Comparison of ENCODE assay signal across 9 cellular contexts in the genomic region with DNA sequence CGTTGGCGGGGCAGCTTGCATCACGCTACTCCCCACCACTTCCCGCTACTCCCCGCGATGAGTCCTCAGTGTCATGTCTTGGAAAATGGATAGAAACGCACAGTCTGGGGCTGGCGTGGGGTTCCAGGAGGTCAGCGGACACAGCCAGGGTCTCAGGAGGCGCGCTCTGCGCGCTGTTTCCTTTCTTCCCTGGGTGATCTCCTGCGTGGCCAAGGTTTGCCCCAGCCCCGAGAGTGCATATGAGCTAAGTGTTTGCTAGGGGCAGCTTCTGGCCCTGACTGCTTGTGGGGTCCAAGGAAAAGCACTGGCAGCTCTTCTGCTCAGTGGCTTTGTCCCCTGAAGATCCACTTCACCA. TPM values are rescaled to one million over a fixed set of nuclear protein-coding genes. Genes with fewer than 3 reads are reported as not detected.
DNase-seq lines count a peak whose midpoint lies in the region; ATAC-seq, FAIRE-seq and TF ChIP-seq lines count a peak whose summit lies in the region.
"Had no signal": no experiment of that assay in that cellular context is flagged by ENCODE, and none has a peak within 500 bp of the region (broad histone marks: within the 10 kb centered on the region; RNA-seq: fewer than 3 reads in every experiment).

No MANE protein-coding gene starts in this region.

- no peak for TF ChIP-seq EP300 in HepG2 (IDR thresholded peaks at IDR 0.05; ENCODE audit: low read depth in 2 of 2, low read length in 2 of 2)
- TF ChIP-seq EP300 in HepG2 (CRISPR knock-in tag; IDR thresholded peaks at IDR 0.05; ENCODE audit: borderline replicate concordance) = no peak

- BruUV-seq in HepG2 (replicated peaks; lab: Mats Ljungman, UMichigan) = no TSS peak

- peak overlapping the region; percentile 89 for H3K4me2 ChIP-seq in HepG2 (ENCODE audit: low read depth, low read length)

- TF ChIP-seq POLR2A in HepG2 (IDR thresholded peaks at IDR 0.05; ENCODE audit: insufficient read depth in 1 of 2, low read depth in 2 of 2, low read length in 2 of 2) = no peak
- TF ChIP-seq POLR2A in testis (IDR thresholded peaks at IDR 0.05) = no peak

- H3K36me3 ChIP-seq in HepG2 (replicated peaks in 1 of 2; ENCODE audit: control insufficient read depth in 1 of 2, insufficient read depth in 2 of 2, low read length in 2 of 2) (peaks cover 0 to 2% of the 10 kb centered on the region in 2 experiments; a peak in 1 of 5 replicates), testis (ENCODE audit: low read depth, missing control alignments) (no peaks in the 10 kb centered on the region)
- H3K36me3 ChIP-seq: WERI-Rb-1 had no signal

- H3K9me3 Mint-ChIP-seq in activated CD4-positive, alpha-beta T cell treated with anti-CD3 and anti-CD28 coated beads, Interleukin-2, amount 10 ng/mL, durations not matched to agents 24 days and 14 days = no peaks in the 10 kb centered on the region
- H3K9me3 Mint-ChIP-seq in activated naive CD8-positive, alpha-beta T cell (ENCODE audit: low read depth) = no peaks in the 10 kb centered on the region

- intact Hi-C loops in activated CD4-positive, alpha-beta T cell treated with anti-CD3 and anti-CD28 coated beads, Interleukin-2, amount 10 ng/mL, durations not matched to agents 24 days and 14 days (cut with micrococcal nuclease) = loop anchor here (5.0 kb wide), 2 partner anchors 211 to 416 kb away; no protein-coding TSS in a partner anchor
- intact Hi-C loops in HepG2 (cut with micrococcal nuclease; ENCODE audit: unreplicated experiment) (loop anchor here (2.0 to 5.0 kb wide), 4 partner anchors 15 to 436 kb away; no protein-coding TSS in a partner anchor), testis (cut with DNase I; ENCODE audit: low total_unique reads) (loop anchor here (10.0 kb wide), 1 partner anchor 413 kb away; no protein-coding TSS in a partner anchor)

- DNase-seq in activated CD4-positive, alpha-beta T cell treated with anti-CD3 and anti-CD28 coated beads, Interleukin-2, amount 10 ng/mL, durations not matched to agents 24 days and 14 days = no peak
- DNase-seq in activated CD4-positive, alpha-beta T cell treated with anti-CD3 and anti-CD28 coated beads for 48 hours = no peak
- DNase-seq in HepG2 (ENCODE audit: low spot score) (no peak), testis (peak; percentile 27), HPDE6-E6E7 (ENCODE audit: extremely low spot score) (no peak), A172 (ENCODE audit: low spot score) (no peak)

- peaks cover 10% of the 10 kb centered on the region for H3K27me3 Mint-ChIP-seq in activated CD4-positive, alpha-beta T cell treated with anti-CD3 and anti-CD28 coated beads, Interleukin-2, amount 10 ng/mL, durations not matched to agents 24 days and 14 days
- H3K27me3 Mint-ChIP-seq in activated naive CD8-positive, alpha-beta T cell = no peaks in the 10 kb centered on the region

- H3K36me3 Mint-ChIP-seq in activated CD4-positive, alpha-beta T cell treated with anti-CD3 and anti-CD28 coated beads, Interleukin-2, amount 10 ng/mL, durations not matched to agents 24 days and 14 days (ENCODE audit: low read depth) = no peaks in the 10 kb centered on the region
- no peaks in the 10 kb centered on the region for H3K36me3 Mint-ChIP-seq in activated naive CD8-positive, alpha-beta T cell

- H3K27ac Mint-ChIP-seq in activated CD4-positive, alpha-beta T cell treated with anti-CD3 and anti-CD28 coated beads, Interleukin-2, amount 10 ng/mL, durations not matched to agents 24 days and 14 days = peak overlapping the region; percentile 71
- H3K27ac Mint-ChIP-seq in activated naive CD8-positive, alpha-beta T cell = peak overlapping the region; percentile 34

- FAIRE-seq in HepG2 (lab: Jason Lieb, UNC) = no peak

- H3K4me3 Mint-ChIP-seq in activated CD4-positive, alpha-beta T cell treated with anti-CD3 and anti-CD28 coated beads, Interleukin-2, amount 10 ng/mL, durations not matched to agents 24 days and 14 days = peak overlapping the region; percentile 64
- peak overlapping the region; percentile 74 for H3K4me3 Mint-ChIP-seq in activated naive CD8-positive, alpha-beta T cell

- POLR2A ChIA-PET in HepG2 (lab: Yijun Ruan, JAX) = interaction anchor here (0.6 to 1.5 kb wide), 4 partner anchors 12 to 142 kb away, joined by 3 to 12 read pairs (median 4); no protein-coding TSS in a partner anchor

- in situ Hi-C loops in HepG2 (cut with HindIII; ENCODE audit: extremely low pct_ligation_motif_present, low pct_unique_long_range_greater_than_20kb) = no loop called here

- peak overlapping the region; percentile 8 to 84 (median 43); a peak in 5 of 6 replicates for H3K4me3 ChIP-seq in HepG2 (replicated peaks in 1 of 3; ENCODE audit: insufficient read depth in 1 of 3, low read depth in 2 of 3, low read length in 3 of 3)
- no peak overlapping the region for H3K4me3 ChIP-seq in testis

- H3K9me3 ChIP-seq in HepG2 (ENCODE audit: low read length) (no peaks in the 10 kb centered on the region), testis (no peaks in the 10 kb centered on the region)

- H4K20me1 ChIP-seq in HepG2 (ENCODE audit: insufficient read depth, low read length) = peaks cover 14% of the 10 kb centered on the region

- CTCF ChIA-PET in HepG2 (lab: Yijun Ruan, JAX; ENCODE audit: low intra/inter-chr PET ratio, low total read pairs) = interaction anchor here (0.6 to 1.3 kb wide), 2 partner anchors 12 to 67 kb away, joined by 3 to 4 read pairs; no protein-coding TSS in a partner anchor

- H2AFZ ChIP-seq in HepG2 (ENCODE audit: low read length) = peak overlapping the region; percentile 93

- TF ChIP-seq RAD21 in HepG2 (CRISPR knock-in tag; IDR thresholded peaks at IDR 0.05) = no peak

- 70% methylated on average over 15 of the region's 15 CpGs for WGBS in HepG2 (ENCODE audit: low lambda C conversion rate)
- 53 to 63% methylated on average over 15 of the region's 15 CpGs for WGBS in testis, 2 donors

- H3K27me3 ChIP-seq in HepG2 (ENCODE audit: control insufficient read depth in 1 of 2, insufficient read depth in 2 of 2, low read length in 2 of 2) (no peaks in the 10 kb centered on the region; a peak in 1 of 5 replicates), testis (no peaks in the 10 kb centered on the region)

- peaks cover 16% of the 10 kb centered on the region for H3K4me1 Mint-ChIP-seq in activated CD4-positive, alpha-beta T cell treated with anti-CD3 and anti-CD28 coated beads, Interleukin-2, amount 10 ng/mL, durations not matched to agents 24 days and 14 days
- H3K4me1 Mint-ChIP-seq in activated naive CD8-positive, alpha-beta T cell (ENCODE audit: low read depth) = peaks cover 18% of the 10 kb centered on the region

- peaks cover 68% of the 10 kb centered on the region for H3K4me1 ChIP-seq in HepG2 (ENCODE audit: insufficient read depth, low read length)
- peaks cover 24% of the 10 kb centered on the region for H3K4me1 ChIP-seq in testis

- ATAC-seq in HepG2 (peak; percentile 3), HG03442 (IDR thresholded peaks at IDR 0.05; ENCODE audit: unreplicated experiment) (no peak)

- no peak for TF ChIP-seq CTCF in HepG2 (CRISPR knock-in tag; IDR thresholded peaks at IDR 0.05)
- TF ChIP-seq CTCF in testis (IDR thresholded peaks at IDR 0.05) = no peak

- 0 out of 2 replicates have a peak overlapping the region, but pooled peaks have one; percentile 81 for H3K9ac ChIP-seq in HepG2 (ENCODE audit: insufficient read depth, low read depth, low read length)

- peaks cover 15% of the 10 kb centered on the region for H3K79me2 ChIP-seq in HepG2 (ENCODE audit: insufficient read depth, low read length)

- H3K27ac ChIP-seq in HepG2 (ENCODE audit: extremely low read length, insufficient read depth, low read length) (no peak overlapping the region), testis (peak overlapping the region in 1 of 2 donors; percentile 90)

TF ChIP-seq in HepG2, 621 proteins besides CTCF, POLR2A, EP300 and RAD21 (continues in another document):
- 0 out of 2 replicates have a peak, but pooled peaks have one; percentile 39 for TF ChIP-seq ZNF772 (CRISPR knock-in tag; IDR thresholded peaks at IDR 0.05)

RNA-seq across cellular contexts. Expression of a gene that starts 2.7 kb away (rescaled TPM):
- total RNA-seq in activated CD4-positive, alpha-beta T cell treated with anti-CD3 and anti-CD28 coated beads, Interleukin-2, amount 10 ng/mL, durations not matched to agents 24 days and 14 days = 20.1 and 22.0 TPM in 2 replicates
- total RNA-seq in HepG2 (2016; rRNA removed; fragmentation: Illumina TruSeq; extraction: Trizol) = 68.4 and 84.6 TPM in 2 replicates
- total RNA-seq in HepG2 (2016; cell fraction: cytosol; rRNA removed; fragmentation: Illumina TruSeq; extraction: Trizol; ENCODE audit: low read depth) = 8.0 TPM in 2 replicates
- 60.2 and 86.4 TPM in 2 replicates for total RNA-seq in HepG2 (2016; cell fraction: insoluble cytoplasmic fraction; rRNA removed; fragmentation: Illumina TruSeq; extraction: Trizol)
- total RNA-seq in HepG2 (2016; cell fraction: membrane; rRNA removed; fragmentation: Illumina TruSeq; extraction: Trizol) = 38.4 and 40.3 TPM in 2 replicates
- 59.1 and 66.3 TPM in 2 replicates for total RNA-seq in HepG2 (2016; cell fraction: nucleus; rRNA removed; fragmentation: Illumina TruSeq; extraction: Trizol)
- polyA plus RNA-seq in HepG2 (2011; rRNA removed) = 34.5 and 42.2 TPM in 2 replicates
- polyA plus RNA-seq in HepG2 (2011; cell fraction: cytosol; rRNA removed) = 35.2 and 53.7 TPM in 2 replicates
- polyA plus RNA-seq in HepG2 (2011; cell fraction: nucleus; rRNA removed) = 38.8 and 44.3 TPM in 2 replicates
- 50.2 and 79.5 TPM in 2 replicates for polyA plus RNA-seq in HepG2 (2012)
- 5.2 and 5.6 TPM in 2 replicates for polyA plus RNA-seq in HepG2 (2016; cell fraction: cytosol; fragmentation: Illumina TruSeq; extraction: Trizol; ENCODE audit: low read depth)
- 70.3 and 83.1 TPM in 2 replicates for polyA plus RNA-seq in HepG2 (2016; cell fraction: insoluble cytoplasmic fraction; fragmentation: Illumina TruSeq; extraction: Trizol; ENCODE audit: low read depth)
- 24.6 and 27.0 TPM in 2 replicates for polyA plus RNA-seq in HepG2 (2016; cell fraction: membrane; fragmentation: Illumina TruSeq; extraction: Trizol; ENCODE audit: low read depth)
- polyA plus RNA-seq in HepG2 (2016; cell fraction: nucleus; fragmentation: Illumina TruSeq; extraction: Trizol; ENCODE audit: insufficient read depth, low read depth) = 106 and 113 TPM in 2 replicates
- polyA minus RNA-seq in HepG2 (2011; rRNA and poly(A)+ RNA removed; ENCODE audit: low replicate concordance) = 7.6 and 148 TPM in 2 replicates
- polyA minus RNA-seq in HepG2 (2011; cell fraction: cytosol; rRNA and poly(A)+ RNA removed) = 47.4 and 52.3 TPM in 2 replicates
- polyA minus RNA-seq in HepG2 (2011; cell fraction: nucleus; rRNA and poly(A)+ RNA removed) = 39.0 and 60.8 TPM in 2 replicates
- total RNA-seq in testis = 100 to 1,000 TPM; 143 to 203 TPM
- 58.7 TPM for polyA plus RNA-seq in testis (ENCODE audit: insufficient read depth, low read depth, low replicate concordance)
- total RNA-seq in A172 (2014; rRNA removed; shearing (Covaris generic)) = 33.7 and 45.8 TPM in 2 replicates

Comparison
In these comparisons a context has a peak if more than half of its experiments do, and no peak if none do; other contexts are left out.
1. H3K4me3 ChIP-seq: peak in HepG2 (3 of 3); none in testis (0 of 2).